In the genomic region with DNA sequence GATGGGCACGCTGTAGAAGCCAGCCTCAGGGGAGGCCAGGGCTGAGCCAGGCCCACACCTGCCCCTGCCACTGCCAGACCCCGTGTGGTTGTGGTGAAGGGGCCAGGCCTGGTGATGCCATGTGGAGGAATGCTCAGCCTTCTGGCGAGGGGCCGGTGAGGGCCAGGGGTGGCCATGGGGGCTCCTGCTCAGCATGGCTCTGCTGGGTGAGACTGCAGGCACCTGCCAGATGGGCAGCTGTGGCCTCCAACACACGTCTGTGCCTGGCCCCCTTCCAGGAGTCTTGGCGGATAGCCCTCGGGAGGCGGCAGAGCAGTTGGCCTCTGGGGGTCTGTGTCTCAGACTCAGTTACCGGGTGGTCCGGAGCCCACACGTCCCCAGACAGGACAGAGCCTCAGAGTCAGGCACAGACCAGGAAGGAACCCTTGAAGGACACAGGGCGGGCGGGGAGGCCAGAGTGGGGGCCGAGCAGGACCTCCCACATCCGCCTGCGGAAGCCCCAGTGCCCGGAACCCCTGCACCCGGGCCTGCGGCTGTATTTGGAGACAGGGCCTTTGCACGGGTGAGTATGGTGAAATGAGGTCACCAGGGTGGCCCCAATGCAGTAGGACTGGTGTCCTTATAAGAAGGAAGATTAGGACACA, we compare ENCODE assay signal across 9 cellular contexts. TPM values are rescaled to one million over a fixed set of nuclear protein-coding genes. Genes with fewer than 3 reads are reported as not detected.
DNase-seq lines count a peak whose midpoint lies in the region; ATAC-seq and TF ChIP-seq lines count a peak whose summit lies in the region.
"Had no signal": no experiment of that assay in that cellular context is flagged by ENCODE, and none has a peak within 500 bp of the region (broad histone marks: within the 10 kb centered on the region; RNA-seq: fewer than 3 reads in every experiment).

No MANE protein-coding gene starts in this region.

- H3K27ac Mint-ChIP-seq in activated naive CD4-positive, alpha-beta T cell treated with anti-CD3 and anti-CD28 coated beads, Interleukin-2, amount 50 U/mL, for 72 hours = peak overlapping the region; percentile 36 to 81

- TF ChIP-seq POLR2A in body of pancreas (IDR thresholded peaks at IDR 0.05) = no peak

- H3K9me3 ChIP-seq in body of pancreas = no peaks in the 10 kb centered on the region
- H3K9me3 ChIP-seq in upper lobe of right lung = no peaks in the 10 kb centered on the region

- in situ Hi-C loops in GM13976 (cut with MboI; ENCODE audit: low sequenced_read_pairs, unreplicated experiment) = no loop called here

- H3K36me3 Mint-ChIP-seq in activated naive CD4-positive, alpha-beta T cell treated with anti-CD3 and anti-CD28 coated beads, Interleukin-2, amount 50 U/mL, for 72 hours = no peaks in the 10 kb centered on the region

- no peak for DNase-seq in activated naive CD4-positive, alpha-beta T cell treated with anti-CD3 and anti-CD28 coated beads, Interleukin-2, amount 50 U/mL, for 72 hours (ENCODE audit: low spot score in 2 of 2)
- no peak for DNase-seq in activated naive CD4-positive, alpha-beta T cell treated with Interleukin-2 at 50 U/mL for 16 hours
- peak in 1 of 4 donors; percentile 49 for DNase-seq in body of pancreas
- DNase-seq in myocyte (ENCODE audit: low read depth) = peak; percentile 36
- no peak for DNase-seq in upper lobe of right lung
- no peak for DNase-seq in GM13976 (ENCODE audit: low spot score)
- no peak for DNase-seq in retina
- DNase-seq: AML-193 had no signal

- H3K9me3 Mint-ChIP-seq in activated naive CD4-positive, alpha-beta T cell treated with anti-CD3 and anti-CD28 coated beads, Interleukin-2, amount 50 U/mL, for 72 hours = no peaks in the 10 kb centered on the region

- no peak overlapping the region for H3K4me3 ChIP-seq in body of pancreas
- H3K4me3 ChIP-seq in upper lobe of right lung = no peak overlapping the region

- ATAC-seq in activated naive CD4-positive, alpha-beta T cell treated with anti-CD3 and anti-CD28 coated beads, Interleukin-2, amount 50 U/mL, for 72 hours = peak in 1 of 2 donors; percentile 32
- peak; percentile 24 for ATAC-seq in body of pancreas
- peak; percentile 26 for ATAC-seq in upper lobe of right lung
- no peak for ATAC-seq in GM21447 (IDR thresholded peaks at IDR 0.05; ENCODE audit: unreplicated experiment)

- H3K27me3 ChIP-seq in body of pancreas = peaks cover 0 to 17% of the 10 kb centered on the region in 2 donors
- H3K27me3 ChIP-seq in upper lobe of right lung = peaks cover 20% of the 10 kb centered on the region

- H3K36me3 ChIP-seq in body of pancreas (replicated peaks in 1 of 2; ENCODE audit: insufficient read depth in 1 of 2, low read depth in 2 of 2) (peaks cover 0 to 4% of the 10 kb centered on the region in 2 donors), upper lobe of right lung (peaks cover 7% of the 10 kb centered on the region)

- TF ChIP-seq CTCF in body of pancreas (IDR thresholded peaks at IDR 0.05) = no peak
- TF ChIP-seq CTCF in upper lobe of right lung (IDR thresholded peaks at IDR 0.05) = no peak
- no peak for TF ChIP-seq CTCF in GM13976 (IDR thresholded peaks at IDR 0.05; ENCODE audit: borderline replicate concordance, control extremely low read depth, extremely low read depth, insufficient read depth, missing control alignments)

- intact Hi-C loops in body of pancreas (cut with DNase I) = no loop called here
- intact Hi-C loops in upper lobe of right lung (cut with DNase I) = loop anchor here (5.0 kb wide), 1 partner anchor 542 kb away; no protein-coding TSS in a partner anchor

- WGBS in body of pancreas, 2 donors = 0 to 22% methylated on average over 2 to 19 of the region's 20 CpGs

- H3K4me1 ChIP-seq in body of pancreas = peaks cover 16% of the 10 kb centered on the region
- peaks cover 21% of the 10 kb centered on the region for H3K4me1 ChIP-seq in upper lobe of right lung

- H3K27ac ChIP-seq in body of pancreas (no peak overlapping the region), upper lobe of right lung (peak overlapping the region; percentile 9)

RNA-seq across cellular contexts. Expression of a gene that starts 22.5 kb away (rescaled TPM):
- total RNA-seq in activated naive CD4-positive, alpha-beta T cell treated with anti-CD3 and anti-CD28 coated beads, Interleukin-2, amount 50 U/mL, for 72 hours = 10 to 100 TPM in 1 of 2 donors, 1 to 10 TPM in 1; 9.7 to 18.5 TPM
- total RNA-seq in body of pancreas (10 to 100 TPM; 10.4 to 32.3 TPM), myocyte (14.8 and 18.0 TPM in 2 replicates), upper lobe of right lung (29.9 TPM)
- polyA plus RNA-seq in myocyte (2012) = 31.3 TPM
